ENCODE assay signal across 22 cellular contexts in the genomic region with DNA sequence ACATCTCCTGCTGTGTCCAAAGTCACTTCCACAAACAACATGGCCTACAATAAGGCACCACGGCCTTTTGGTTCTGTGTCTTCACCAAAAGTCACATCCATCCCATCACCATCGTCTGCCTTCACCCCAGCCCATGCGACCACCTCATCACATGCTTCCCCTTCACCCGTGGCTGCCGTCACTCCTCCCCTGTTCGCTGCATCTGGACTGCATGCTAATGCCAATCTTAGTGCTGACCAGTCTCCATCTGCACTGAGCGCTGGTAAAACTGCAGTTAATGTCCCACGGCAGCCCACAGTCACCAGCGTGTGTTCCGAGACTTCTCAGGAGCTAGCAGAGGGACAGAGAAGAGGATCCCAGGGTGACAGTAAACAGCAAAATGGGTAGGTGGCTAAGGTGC.
DNase-seq lines count a peak whose midpoint lies in the region; ATAC-seq, FAIRE-seq and TF ChIP-seq lines count a peak whose summit lies in the region.
"Had no signal": no experiment of that assay in that cellular context is flagged by ENCODE, and none has a peak within 500 bp of the region (broad histone marks: within the 10 kb centered on the region; RNA-seq: fewer than 3 reads in every experiment).

No MANE protein-coding gene starts in this region.

- H3F3A ChIP-seq in GM23338 (replicated peaks; ENCODE audit: low read depth), result no peaks in the 10 kb centered on the region

- H3K9me3 Mint-ChIP-seq in GM23338 (no peaks in the 10 kb centered on the region), astrocyte (ENCODE audit: unreplicated experiment) (no peaks in the 10 kb centered on the region), immature natural killer cell (no peaks in the 10 kb centered on the region)
- H3K9me3 Mint-ChIP-seq: activated B cell treated with CpG ODN at 0.5 μM for 24 hours; activated CD4-positive, alpha-beta memory T cell treated with anti-CD3 and anti-CD28 coated beads for 36 hours; CD4-positive, alpha-beta T cell had no signal

- no peaks in the 10 kb centered on the region for H4K20me1 ChIP-seq in GM23338 (replicated peaks; ENCODE audit: insufficient read depth)
- peaks cover 7% of the 10 kb centered on the region for H4K20me1 ChIP-seq in astrocyte (ENCODE audit: insufficient read depth, low read length)
- H4K20me1 ChIP-seq in osteoblast (ENCODE audit: insufficient read depth, low read length), result no peaks in the 10 kb centered on the region

- H3K27ac Mint-ChIP-seq in GM23338 (peak overlapping the region; percentile 43), astrocyte (ENCODE audit: unreplicated experiment) (no peak overlapping the region), immature natural killer cell (no peak overlapping the region)
- H3K27ac Mint-ChIP-seq: activated B cell treated with CpG ODN at 0.5 μM for 24 hours; activated CD4-positive, alpha-beta memory T cell treated with anti-CD3 and anti-CD28 coated beads for 36 hours; CD4-positive, alpha-beta T cell had no signal

- CTCF ChIA-PET in GM10248 (lab: Yijun Ruan, JAX), result interaction anchor here (1.1 to 2.8 kb wide), 4 partner anchors 11 to 46 kb away, joined by 3 to 8 read pairs (median 3); no protein-coding TSS in a partner anchor

- no peak overlapping the region for H3K9ac ChIP-seq in astrocyte (ENCODE audit: low read length)
- H3K9ac ChIP-seq: GM23248, SK-N-SH had no signal

- POLR2A ChIA-PET in GM10248 (lab: Yijun Ruan, JAX), result no interaction called here

- H3K4me3 Mint-ChIP-seq in GM23338 (no peak overlapping the region), astrocyte (ENCODE audit: unreplicated experiment) (no peak overlapping the region), immature natural killer cell (no peak overlapping the region)
- H3K4me3 Mint-ChIP-seq: activated B cell treated with CpG ODN at 0.5 μM for 24 hours; activated CD4-positive, alpha-beta memory T cell treated with anti-CD3 and anti-CD28 coated beads for 36 hours; CD4-positive, alpha-beta T cell had no signal

- no peaks in the 10 kb centered on the region for H3K36me3 Mint-ChIP-seq in GM23338 (ENCODE audit: low read depth)
- peaks cover 2% of the 10 kb centered on the region for H3K36me3 Mint-ChIP-seq in astrocyte (ENCODE audit: low read depth, unreplicated experiment)
- H3K36me3 Mint-ChIP-seq in immature natural killer cell, result peaks cover 5 to 21% (median 14%) of the 10 kb centered on the region in 3 donors

- H3K79me2 ChIP-seq in GM23338 (replicated peaks; ENCODE audit: insufficient read depth) (no peaks in the 10 kb centered on the region), astrocyte (ENCODE audit: insufficient read depth, low read length) (peaks cover 54% of the 10 kb centered on the region), osteoblast (ENCODE audit: insufficient read depth, low read length) (peaks cover 70% of the 10 kb centered on the region)

- H3K9me3 ChIP-seq in astrocyte (ENCODE audit: insufficient read depth, low read depth, low read length), result no peaks in the 10 kb centered on the region
- no peaks in the 10 kb centered on the region for H3K9me3 ChIP-seq in heart right ventricle
- no peaks in the 10 kb centered on the region for H3K9me3 ChIP-seq in osteoblast (ENCODE audit: low read depth, low read length)
- H3K9me3 ChIP-seq: pancreas, SK-N-SH, transverse colon had no signal

- H3K4me3 ChIP-seq in GM23338 (no peak overlapping the region), astrocyte (ENCODE audit: insufficient read depth, low read depth, low read length) (no peak overlapping the region), heart right ventricle (no peak overlapping the region), osteoblast (ENCODE audit: insufficient read depth, low read length) (no peak overlapping the region)
- H3K4me3 ChIP-seq: GM23248, pancreas, transverse colon had no signal

- H3K4me1 Mint-ChIP-seq in GM23338 (peaks cover 21% of the 10 kb centered on the region), astrocyte (ENCODE audit: low read depth, unreplicated experiment) (peaks cover 14% of the 10 kb centered on the region), immature natural killer cell (no peaks in the 10 kb centered on the region)
- H3K4me1 Mint-ChIP-seq: activated B cell treated with CpG ODN at 0.5 μM for 24 hours had no signal

- peaks cover 17% of the 10 kb centered on the region for H3K4me1 ChIP-seq in GM23338 (ENCODE audit: insufficient read depth)
- H3K4me1 ChIP-seq in astrocyte (ENCODE audit: insufficient read depth, low read length), result peaks cover 36% of the 10 kb centered on the region
- peaks cover 0 to 86% (median 76%) of the 10 kb centered on the region in 9 donors for H3K4me1 ChIP-seq in heart right ventricle
- peaks cover 60% of the 10 kb centered on the region for H3K4me1 ChIP-seq in osteoblast (ENCODE audit: insufficient read depth, low read length)

- FAIRE-seq in astrocyte (lab: Jason Lieb, UNC), result no peak
- FAIRE-seq: pancreas had no signal

- H3K4me2 ChIP-seq in GM23338, result 0 out of 2 replicates have a peak overlapping the region, but pooled peaks have one; percentile 29
- H3K4me2 ChIP-seq in astrocyte (ENCODE audit: low read length), result peak overlapping the region; percentile 47
- no peak overlapping the region for H3K4me2 ChIP-seq in osteoblast (ENCODE audit: insufficient read depth, low read length)
- H3K4me2 ChIP-seq: SK-N-SH had no signal

- no peaks in the 10 kb centered on the region for H3K36me3 ChIP-seq in GM23338 (ENCODE audit: insufficient read depth)
- H3K36me3 ChIP-seq in astrocyte (ENCODE audit: insufficient read depth, low read length), result peaks cover 10% of the 10 kb centered on the region
- H3K36me3 ChIP-seq in heart right ventricle, result peaks cover 0 to 39% (median 4%) of the 10 kb centered on the region in 9 donors
- peaks cover 19% of the 10 kb centered on the region for H3K36me3 ChIP-seq in osteoblast (ENCODE audit: insufficient read depth, low read length)

- WGBS in heart right ventricle, 2 donors, result 54 to 75% methylated on average over 10 of the region's 10 CpGs

- H3K27me3 ChIP-seq in GM23338 (ENCODE audit: insufficient read depth) (no peaks in the 10 kb centered on the region), astrocyte (ENCODE audit: insufficient read depth, low read length) (no peaks in the 10 kb centered on the region), heart right ventricle (no peaks in the 10 kb centered on the region), osteoblast (ENCODE audit: insufficient read depth, low read length) (no peaks in the 10 kb centered on the region)
- H3K27me3 ChIP-seq: pancreas, transverse colon had no signal

- H3K9me2 ChIP-seq in GM23338 (ENCODE audit: insufficient read depth), result no peaks in the 10 kb centered on the region
- H3K9me2 ChIP-seq: SK-N-SH had no signal

- peaks cover 4% of the 10 kb centered on the region for H3K27me3 Mint-ChIP-seq in GM23338 (ENCODE audit: insufficient read depth, low read depth, poor library complexity)
- no peaks in the 10 kb centered on the region for H3K27me3 Mint-ChIP-seq in astrocyte (ENCODE audit: low read depth, unreplicated experiment)
- H3K27me3 Mint-ChIP-seq in immature natural killer cell (ENCODE audit: low read depth in 3 of 3), result no peaks in the 10 kb centered on the region
- H3K27me3 Mint-ChIP-seq: activated B cell treated with CpG ODN at 0.5 μM for 24 hours; activated CD4-positive, alpha-beta memory T cell treated with anti-CD3 and anti-CD28 coated beads for 36 hours; CD4-positive, alpha-beta T cell had no signal

- peak; percentile 41 for ATAC-seq in GM23338
- ATAC-seq in heart right ventricle, result peak in 6 of 8 donors; percentile 21 to 55 (median 40)
- no peak for ATAC-seq in GM21723 (IDR thresholded peaks at IDR 0.05; ENCODE audit: unreplicated experiment)
- ATAC-seq: stimulated activated naive CD8-positive, alpha-beta T cell treated with anti-CD3 and anti-CD28 coated beads, Interleukin-15, Interleukin-2, amounts not matched to agents 100 U/mL and 50 U/mL, for 24 hours had no signal

- no peak for TF ChIP-seq CTCF in GM23338 (conservative IDR thresholded peaks at IDR 0.05; ENCODE audit: low read depth in 2 of 2)
- no peak for TF ChIP-seq CTCF in astrocyte (IDR thresholded peaks at IDR 0.05; ENCODE audit: insufficient read depth, low read depth, low read length)
- no peak for TF ChIP-seq CTCF in heart right ventricle (IDR thresholded peaks at IDR 0.05)
- no peak for TF ChIP-seq CTCF in osteoblast (IDR thresholded peaks at IDR 0.05; ENCODE audit: extremely low read depth, low read depth, low read length)
- no peak for TF ChIP-seq CTCF in GM10248 (IDR thresholded peaks at IDR 0.05; ENCODE audit: control extremely low read depth, extremely low read depth, low read depth, missing control alignments)

- H3K27ac ChIP-seq in GM23338 (ENCODE audit: low read depth) (peak overlapping the region; percentile 48; the same call in 1 of the 2 replicates), astrocyte (ENCODE audit: low read depth, low read length) (peak overlapping the region; percentile 25), heart right ventricle (peak overlapping the region in 7 of 10 donors; percentile 2 to 58 (median 28)), osteoblast (ENCODE audit: low read depth, low read length) (peak overlapping the region; percentile 5)
- H3K27ac ChIP-seq: GM23248, pancreas, transverse colon had no signal

- intact Hi-C loops in heart right ventricle (cut with DNase I), result no loop called here

- H2AFZ ChIP-seq in GM23338, result no peak overlapping the region
- H2AFZ ChIP-seq in astrocyte (ENCODE audit: low read depth, low read length), result no peak overlapping the region
- no peak overlapping the region for H2AFZ ChIP-seq in osteoblast (ENCODE audit: low read length)
- H2AFZ ChIP-seq: GM23248 had no signal

- peak; percentile 19 for DNase-seq in GM23338 (ENCODE audit: low spot score)
- no peak for DNase-seq in astrocyte (ENCODE audit: low read depth)
- DNase-seq in heart right ventricle, result no peak
- DNase-seq in osteoblast (ENCODE audit: insufficient read length, low spot score, missing footprints), result no peak
- no peak for DNase-seq in HK-2 (ENCODE audit: unreplicated experiment)
- no peak for DNase-seq in immature natural killer cell
- DNase-seq in GM10248 (ENCODE audit: extremely low spot score), result no peak
- DNase-seq: activated B cell treated with CpG ODN at 0.5 μM for 24 hours; activated CD4-positive, alpha-beta memory T cell treated with anti-CD3 and anti-CD28 coated beads for 36 hours; activated naive CD4-positive, alpha-beta T cell treated with Interleukin-2 at 50 U/mL for 16 hours; activated T-cell treated with anti-CD3 and anti-CD28 coated beads for 4 hours; CD4-positive, alpha-beta T cell; DMS153; GDM1; GM23248; NCI-H2107; NCI-H524; pancreas; SK-N-SH; stimulated activated naive CD8-positive, alpha-beta T cell treated with anti-CD3 and anti-CD28 coated beads, Interleukin-15, Interleukin-2, amounts not matched to agents 100 U/mL and 50 U/mL, for 24 hours; transverse colon had no signal

TF ChIP-seq in GM23338, 12 proteins besides CTCF, POLR2A, EP300 and RAD21 (continues in another document):
- TF ChIP-seq JUNB (IDR thresholded peaks at IDR 0.05; ENCODE audit: unreplicated experiment) (no peak), EZH2 (IDR thresholded peaks at IDR 0.05; ENCODE audit: low read depth, unreplicated experiment) (no peak), ZNF114 (CRISPR knock-in tag; IDR thresholded peaks at IDR 0.05) (no peak), STAT1 (IDR thresholded peaks at IDR 0.05; ENCODE audit: unreplicated experiment) (no peak)
